ENCODE assay signal across 10 cellular contexts in genomic region chr4:3708103-3708510, GRCh38. TPM values are rescaled to one million over a fixed set of nuclear protein-coding genes. Genes with fewer than 3 reads are reported as not detected.
DNase-seq lines count a peak whose midpoint lies in the region; ATAC-seq and TF ChIP-seq lines count a peak whose summit lies in the region.
"Had no signal": no experiment of that assay in that cellular context is flagged by ENCODE, and none has a peak within 500 bp of the region (broad histone marks: within the 10 kb centered on the region; RNA-seq: fewer than 3 reads in every experiment).

No MANE protein-coding gene starts in this region.

- DNase-seq in H7, result peak; percentile 60
- DNase-seq in inferior parietal cortex (ENCODE audit: extremely low spot score), result peak; percentile 19
- peak; percentile 79 for DNase-seq in thoracic aorta (ENCODE audit: low spot score)
- no peak for DNase-seq in NCI-H1436 treated with DMSO at 0.1 percent for 48 hours (lab: John Stamatoyannopoulos, UW)
- DNase-seq in NCI-H1048 (lab: John Stamatoyannopoulos, UW), result no peak
- DNase-seq: mesendoderm; NCI-H446; stimulated activated naive CD8-positive, alpha-beta T cell treated with anti-CD3 and anti-CD28 coated beads, Interleukin-15, Interleukin-2, amounts not matched to agents 100 U/mL and 50 U/mL, for 24 hours had no signal

- peaks cover 29 to 65% of the 10 kb centered on the region in 2 donors for H3K4me1 ChIP-seq in thoracic aorta (ENCODE audit: control insufficient read depth in 1 of 2, low read depth in 2 of 2)

- no peak for TF ChIP-seq CTCF in thoracic aorta (IDR thresholded peaks at IDR 0.05)

- ATAC-seq in thoracic aorta (ENCODE audit: insufficient number of reproducible peaks, low FRiP score, low read depth), result peak; percentile 88
- ATAC-seq in GM21367 (IDR thresholded peaks at IDR 0.05; ENCODE audit: unreplicated experiment), result no peak
- ATAC-seq: stimulated activated naive CD8-positive, alpha-beta T cell treated with anti-CD3 and anti-CD28 coated beads, Interleukin-15, Interleukin-2, amounts not matched to agents 100 U/mL and 50 U/mL, for 24 hours had no signal

- no peaks in the 10 kb centered on the region for H3K9me3 ChIP-seq in thoracic aorta

- no peak overlapping the region for H3K4me3 ChIP-seq in H7 (ENCODE audit: insufficient read depth, low read depth, low read length)
- H3K4me3 ChIP-seq in thoracic aorta, result peak overlapping the region; percentile 52

- H3K27ac ChIP-seq in angular gyrus (ENCODE audit: low read depth, low read length) (peak overlapping the region; percentile 36), thoracic aorta (peak overlapping the region; percentile 68 to 82)

- H3K36me3 ChIP-seq in H7 (replicated peaks; ENCODE audit: control insufficient read depth, insufficient read depth, low read length) (no peaks in the 10 kb centered on the region), thoracic aorta (no peaks in the 10 kb centered on the region)

- no peaks in the 10 kb centered on the region for H3K27me3 ChIP-seq in H7 (ENCODE audit: control insufficient read depth, insufficient read depth, low read length)
- H3K27me3 ChIP-seq in thoracic aorta (replicated peaks; ENCODE audit: insufficient read depth), result no peaks in the 10 kb centered on the region

RNA-seq across cellular contexts. Expression of gene ADRA2C, which starts 58.1 kb away (rescaled TPM):
- 32.1 and 34.1 TPM in 2 replicates for total RNA-seq in H7 (2014; rRNA removed; shearing (Covaris generic))
- 100 to 1,000 TPM; 105 to 232 TPM for total RNA-seq in thoracic aorta

Comparison
In these comparisons a context has a peak if more than half of its experiments do, and no peak if none do; other contexts are left out.
1. DNase-seq: peak in H7 (single experiment), inferior parietal cortex (single experiment) and thoracic aorta (single experiment); none in NCI-H1436 treated with DMSO at 0.1 percent for 48 hours (single experiment) and NCI-H1048 (single experiment).